Comparison of ENCODE assay signal across 1 cellular context in the genomic region with DNA sequence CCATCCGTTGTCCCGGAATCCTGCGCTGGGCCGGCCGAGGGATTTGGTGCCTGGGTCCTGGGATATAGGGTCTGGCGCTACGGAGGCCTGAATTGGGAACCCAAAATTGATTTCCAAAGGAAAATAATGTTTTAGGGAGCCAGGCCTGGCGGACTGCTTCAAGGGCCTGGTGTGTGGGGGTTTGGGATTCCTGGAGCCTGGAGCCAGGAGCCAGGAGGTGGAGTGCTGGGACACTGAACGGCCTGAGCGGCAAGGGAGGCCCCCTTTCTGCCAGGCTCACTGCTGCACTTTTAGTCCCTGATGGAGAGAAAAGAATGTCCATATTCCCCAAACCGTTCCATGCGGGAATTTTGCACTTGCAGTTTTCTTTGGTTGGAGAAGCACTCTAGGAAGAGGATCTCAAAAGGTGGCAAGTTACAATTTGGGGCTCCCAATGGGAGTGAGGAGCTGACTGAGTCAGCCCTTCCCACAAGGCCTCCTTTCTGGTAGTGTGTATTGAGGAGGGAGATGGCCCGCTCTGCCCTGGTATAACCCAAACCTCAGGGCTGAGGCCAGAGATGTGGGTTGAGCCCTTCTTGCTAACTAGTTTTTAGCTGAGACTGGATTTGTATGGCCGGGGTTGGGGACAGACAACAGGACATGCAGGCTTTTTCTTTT.
A peak's percentile ranks its signal among the peaks of the same experiment; 100 is the strongest.
TF ChIP-seq lines count a peak whose summit lies in the region.

No MANE protein-coding gene starts in this region.

TF ChIP-seq in WTC11, 78 proteins besides CTCF, POLR2A, EP300 and RAD21 (continued from another document):
- TF ChIP-seq, protein P1, sequence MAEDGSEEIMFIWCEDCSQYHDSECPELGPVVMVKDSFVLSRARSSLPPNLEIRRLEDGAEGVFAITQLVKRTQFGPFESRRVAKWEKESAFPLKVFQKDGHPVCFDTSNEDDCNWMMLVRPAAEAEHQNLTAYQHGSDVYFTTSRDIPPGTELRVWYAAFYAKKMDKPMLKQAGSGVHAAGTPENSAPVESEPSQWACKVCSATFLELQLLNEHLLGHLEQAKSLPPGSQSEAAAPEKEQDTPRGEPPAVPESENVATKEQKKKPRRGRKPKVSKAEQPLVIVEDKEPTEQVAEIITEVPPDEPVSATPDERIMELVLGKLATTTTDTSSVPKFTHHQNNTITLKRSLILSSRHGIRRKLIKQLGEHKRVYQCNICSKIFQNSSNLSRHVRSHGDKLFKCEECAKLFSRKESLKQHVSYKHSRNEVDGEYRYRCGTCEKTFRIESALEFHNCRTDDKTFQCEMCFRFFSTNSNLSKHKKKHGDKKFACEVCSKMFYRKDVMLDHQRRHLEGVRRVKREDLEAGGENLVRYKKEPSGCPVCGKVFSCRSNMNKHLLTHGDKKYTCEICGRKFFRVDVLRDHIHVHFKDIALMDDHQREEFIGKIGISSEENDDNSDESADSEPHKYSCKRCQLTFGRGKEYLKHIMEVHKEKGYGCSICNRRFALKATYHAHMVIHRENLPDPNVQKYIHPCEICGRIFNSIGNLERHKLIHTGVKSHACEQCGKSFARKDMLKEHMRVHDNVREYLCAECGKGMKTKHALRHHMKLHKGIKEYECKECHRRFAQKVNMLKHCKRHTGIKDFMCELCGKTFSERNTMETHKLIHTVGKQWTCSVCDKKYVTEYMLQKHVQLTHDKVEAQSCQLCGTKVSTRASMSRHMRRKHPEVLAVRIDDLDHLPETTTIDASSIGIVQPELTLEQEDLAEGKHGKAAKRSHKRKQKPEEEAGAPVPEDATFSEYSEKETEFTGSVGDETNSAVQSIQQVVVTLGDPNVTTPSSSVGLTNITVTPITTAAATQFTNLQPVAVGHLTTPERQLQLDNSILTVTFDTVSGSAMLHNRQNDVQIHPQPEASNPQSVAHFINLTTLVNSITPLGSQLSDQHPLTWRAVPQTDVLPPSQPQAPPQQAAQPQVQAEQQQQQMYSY (CRISPR knock-in tag; IDR thresholded peaks at IDR 0.05) = peak; percentile 82
